11 cellular contexts compared by ENCODE assay signal in genomic region chr18:77248873-77249582, GRCh38. TPM values are rescaled to one million over a fixed set of nuclear protein-coding genes. Genes with fewer than 3 reads are reported as not detected.
DNase-seq lines count a peak whose midpoint lies in the region; ATAC-seq, FAIRE-seq and TF ChIP-seq lines count a peak whose summit lies in the region.
"Had no signal": no experiment of that assay in that cellular context is flagged by ENCODE, and none has a peak within 500 bp of the region (broad histone marks: within the 10 kb centered on the region; RNA-seq: fewer than 3 reads in every experiment).

No MANE protein-coding gene starts in this region.

- no peak overlapping the region for H3K27ac ChIP-seq in ascending aorta
- H3K27ac ChIP-seq in kidney (ENCODE audit: low read depth in 2 of 2, low read length in 2 of 2) = no peak overlapping the region
- no peak overlapping the region for H3K27ac ChIP-seq in stomach smooth muscle (ENCODE audit: low read length)
- H3K27ac ChIP-seq in body of pancreas = no peak overlapping the region
- H3K27ac ChIP-seq: SK-N-MC had no signal

- peaks cover 69% of the 10 kb centered on the region for H3K27me3 Mint-ChIP-seq in T-helper 1 cell treated with Interleukin-12 subunit alpha and Interleukin-12 subunit beta and Interleukin-4 antibody, amounts not matched to agents 30 μg/mL and 1 μg/mL, for 36 hours (ENCODE audit: low read depth)

- H3K27ac Mint-ChIP-seq in T-helper 1 cell treated with Interleukin-12 subunit alpha and Interleukin-12 subunit beta and Interleukin-4 antibody, amounts not matched to agents 30 μg/mL and 1 μg/mL, for 36 hours = peak overlapping the region; percentile 34

- no peak for TF ChIP-seq POLR2A in body of pancreas (IDR thresholded peaks at IDR 0.05)

- H3K4me1 Mint-ChIP-seq in T-helper 1 cell treated with Interleukin-12 subunit alpha and Interleukin-12 subunit beta and Interleukin-4 antibody, amounts not matched to agents 30 μg/mL and 1 μg/mL, for 36 hours (ENCODE audit: low read depth) = peaks cover 9% of the 10 kb centered on the region

- ATAC-seq in left colon (no peak), body of pancreas (no peak)

- 3 to 7% methylated on average over 22 of the region's 22 CpGs for WGBS in body of pancreas, 2 donors

- H3K36me3 ChIP-seq in ascending aorta (no peaks in the 10 kb centered on the region), kidney (ENCODE audit: control insufficient read depth in 1 of 2, insufficient read depth in 2 of 2, low read length in 2 of 2) (no peaks in the 10 kb centered on the region), stomach smooth muscle (ENCODE audit: control insufficient read depth in 2 of 2, insufficient read depth in 2 of 2, low read length in 2 of 2) (no peaks in the 10 kb centered on the region), body of pancreas (replicated peaks in 1 of 2; ENCODE audit: insufficient read depth in 1 of 2, low read depth in 2 of 2) (no peaks in the 10 kb centered on the region)

- H3K9ac ChIP-seq in kidney (ENCODE audit: low read length in 2 of 2) = no peak overlapping the region
- no peak overlapping the region for H3K9ac ChIP-seq in stomach smooth muscle (ENCODE audit: low read length in 2 of 2)

- H3K4me1 ChIP-seq in ascending aorta (no peaks in the 10 kb centered on the region), kidney (ENCODE audit: control insufficient read depth in 1 of 2, insufficient read depth in 1 of 2, low read depth in 1 of 2, low read length in 2 of 2) (peaks cover 0 to 6% of the 10 kb centered on the region in 2 donors), stomach smooth muscle (ENCODE audit: control insufficient read depth, insufficient read depth, low read length) (peaks cover 13% of the 10 kb centered on the region), body of pancreas (peaks cover 31% of the 10 kb centered on the region)

- peak overlapping the region; percentile 44 for H3K4me3 Mint-ChIP-seq in T-helper 1 cell treated with Interleukin-12 subunit alpha and Interleukin-12 subunit beta and Interleukin-4 antibody, amounts not matched to agents 30 μg/mL and 1 μg/mL, for 36 hours

- TF ChIP-seq CTCF in ascending aorta (IDR thresholded peaks at IDR 0.05) (no peak), kidney (IDR thresholded peaks at IDR 0.05; ENCODE audit: borderline replicate concordance, extremely low read depth, insufficient read depth) (no peak), body of pancreas (IDR thresholded peaks at IDR 0.05) (no peak)

- intact Hi-C loops in ascending aorta (cut with DNase I) (no loop called here), kidney (cut with DNase I) (no loop called here), left colon (cut with DNase I, micrococcal nuclease) (no loop called here), body of pancreas (cut with DNase I) (no loop called here)

- H3K9me3 Mint-ChIP-seq in T-helper 1 cell treated with Interleukin-12 subunit alpha and Interleukin-12 subunit beta and Interleukin-4 antibody, amounts not matched to agents 30 μg/mL and 1 μg/mL, for 36 hours = peaks cover 28% of the 10 kb centered on the region

- no peak for DNase-seq in T-helper 1 cell
- DNase-seq in ascending aorta (ENCODE audit: low spot score in 2 of 2) = no peak
- no peak for DNase-seq in kidney
- DNase-seq in left colon = no peak
- no peak for DNase-seq in OCI-M2 (lab: John Stamatoyannopoulos, UW; ENCODE audit: unreplicated experiment)
- no peak for DNase-seq in body of pancreas
- DNase-seq: effector CD8-positive, alpha-beta T cell had no signal

- H3K4me3 ChIP-seq in ascending aorta (peak overlapping the region; percentile 21 to 55), kidney (ENCODE audit: low read length in 2 of 2) (peak overlapping the region; percentile 46), stomach smooth muscle (ENCODE audit: low read length in 2 of 2) (peak overlapping the region; percentile 36 to 68), body of pancreas (no peak overlapping the region)
- H3K4me3 ChIP-seq: SK-N-MC had no signal

- H3K9me3 ChIP-seq in ascending aorta = peaks cover 0 to 3% of the 10 kb centered on the region in 2 donors
- no peaks in the 10 kb centered on the region for H3K9me3 ChIP-seq in kidney (ENCODE audit: control insufficient read depth in 1 of 2, low read length in 2 of 2)
- H3K9me3 ChIP-seq in stomach smooth muscle (ENCODE audit: control insufficient read depth in 2 of 2, low read length in 2 of 2) = peaks cover 8 to 10% of the 10 kb centered on the region in 2 donors
- no peaks in the 10 kb centered on the region for H3K9me3 ChIP-seq in body of pancreas

- FAIRE-seq in kidney (lab: Jason Lieb, UNC) = no peak
- FAIRE-seq: HTR-8/SVneo had no signal

- H3K27me3 ChIP-seq in ascending aorta = peaks cover 9% of the 10 kb centered on the region
- H3K27me3 ChIP-seq in stomach smooth muscle (ENCODE audit: control insufficient read depth in 1 of 2, insufficient read depth in 2 of 2, low read length in 2 of 2) = peaks cover 28 to 41% of the 10 kb centered on the region in 2 donors
- H3K27me3 ChIP-seq in body of pancreas = peaks cover 0 to 14% of the 10 kb centered on the region in 2 donors

- no peaks in the 10 kb centered on the region for H3K36me3 Mint-ChIP-seq in T-helper 1 cell treated with Interleukin-12 subunit alpha and Interleukin-12 subunit beta and Interleukin-4 antibody, amounts not matched to agents 30 μg/mL and 1 μg/mL, for 36 hours (ENCODE audit: low read depth)

RNA-seq across cellular contexts. Expression of gene GALR1, which starts 0.6 kb away (rescaled TPM):
- total RNA-seq in ascending aorta (not detected), kidney (0.06 TPM), left colon (under 1 TPM; 0.11 to 0.46 TPM), body of pancreas (under 1 TPM in 1 of 2 donors, not detected in 1; under 0.01 TPM)
- polyA plus RNA-seq in kidney (ENCODE audit: insufficient read depth, low read depth, low replicate concordance) = not detected

Comparison
In these comparisons a context has a peak if more than half of its experiments do, and no peak if none do; other contexts are left out.
1. H3K4me3 ChIP-seq: peak in ascending aorta (2 of 2), kidney (2 of 2) and stomach smooth muscle (2 of 2); none in body of pancreas (0 of 2).